3 cellular contexts compared by ENCODE assay signal in genomic region chr11:121180183-121180582, GRCh38.
"Had no signal": no experiment of that assay in that cellular context is flagged by ENCODE, and none has a peak within 500 bp of the region (broad histone marks: within the 10 kb centered on the region; RNA-seq: fewer than 3 reads in every experiment).

No MANE protein-coding gene starts in this region.

- DNase-seq: GDM1, GF-D8 had no signal

- ATAC-seq: GM12878 had no signal

- H3K4me3 ChIP-seq: GM12878 had no signal
